Comparison of ENCODE assay signal across 22 cellular contexts in the genomic region with DNA sequence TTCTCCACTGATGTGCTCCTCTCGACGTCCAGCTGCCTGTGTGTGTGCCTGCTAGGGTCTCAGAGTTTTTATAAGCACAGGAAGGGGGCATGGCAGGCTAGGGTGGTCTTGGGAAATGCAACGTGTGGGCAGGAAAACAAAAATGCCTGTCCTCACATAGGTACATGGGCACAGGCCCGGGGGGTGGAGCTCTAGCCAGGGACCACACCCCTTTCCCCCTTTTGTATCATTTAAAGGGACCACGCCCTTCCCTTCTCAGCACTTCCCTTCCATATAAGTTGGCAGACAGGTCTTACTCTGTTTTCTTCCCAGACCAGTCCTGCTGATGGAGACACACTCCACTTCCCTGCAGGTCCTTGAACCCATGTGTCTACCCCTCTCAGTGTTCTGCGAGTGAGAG.
"Had no signal": no experiment of that assay in that cellular context is flagged by ENCODE, and none has a peak within 500 bp of the region (broad histone marks: within the 10 kb centered on the region; RNA-seq: fewer than 3 reads in every experiment).

No MANE protein-coding gene starts in this region.

- H3K9me3 ChIP-seq: colonic mucosa, gastrocnemius medialis, left lung, lower lobe of right lung, mucosa of descending colon had no signal

- H3K4me1 ChIP-seq: colonic mucosa, esophagus squamous epithelium, gastrocnemius medialis, heart right ventricle, left lung, lower lobe of right lung had no signal

- H3K27me3 ChIP-seq: colonic mucosa, esophagus squamous epithelium, gastrocnemius medialis, heart right ventricle, left lung had no signal

- DNase-seq: colonic mucosa; cortex of kidney; effector CD8-positive, alpha-beta T cell; effector memory CD8-positive, alpha-beta T cell; endodermal cell; erythroblast; esophagus squamous epithelium; foreskin fibroblast; foreskin melanocyte; gastrocnemius medialis; glutamatergic neuron; head of caudate nucleus; heart right ventricle; hippocampal formation; left cardiac atrium; left ventricle myocardium superior; lower lobe of right lung; mesenchymal stem cell; mucosa of descending colon; naive B cell had no signal

- H3K4me3 ChIP-seq: colonic mucosa, esophagus squamous epithelium, gastrocnemius medialis, heart right ventricle, left lung, lower lobe of right lung, mucosa of descending colon had no signal

- H3K36me3 ChIP-seq: colonic mucosa, esophagus squamous epithelium, gastrocnemius medialis, heart right ventricle, left lung, lower lobe of right lung had no signal

- H3K27ac ChIP-seq: colonic mucosa, epithelial cell of prostate, esophagus squamous epithelium, gastrocnemius medialis, heart right ventricle, left lung, lower lobe of right lung had no signal
